12 cellular contexts compared by ENCODE assay signal in the genomic region with DNA sequence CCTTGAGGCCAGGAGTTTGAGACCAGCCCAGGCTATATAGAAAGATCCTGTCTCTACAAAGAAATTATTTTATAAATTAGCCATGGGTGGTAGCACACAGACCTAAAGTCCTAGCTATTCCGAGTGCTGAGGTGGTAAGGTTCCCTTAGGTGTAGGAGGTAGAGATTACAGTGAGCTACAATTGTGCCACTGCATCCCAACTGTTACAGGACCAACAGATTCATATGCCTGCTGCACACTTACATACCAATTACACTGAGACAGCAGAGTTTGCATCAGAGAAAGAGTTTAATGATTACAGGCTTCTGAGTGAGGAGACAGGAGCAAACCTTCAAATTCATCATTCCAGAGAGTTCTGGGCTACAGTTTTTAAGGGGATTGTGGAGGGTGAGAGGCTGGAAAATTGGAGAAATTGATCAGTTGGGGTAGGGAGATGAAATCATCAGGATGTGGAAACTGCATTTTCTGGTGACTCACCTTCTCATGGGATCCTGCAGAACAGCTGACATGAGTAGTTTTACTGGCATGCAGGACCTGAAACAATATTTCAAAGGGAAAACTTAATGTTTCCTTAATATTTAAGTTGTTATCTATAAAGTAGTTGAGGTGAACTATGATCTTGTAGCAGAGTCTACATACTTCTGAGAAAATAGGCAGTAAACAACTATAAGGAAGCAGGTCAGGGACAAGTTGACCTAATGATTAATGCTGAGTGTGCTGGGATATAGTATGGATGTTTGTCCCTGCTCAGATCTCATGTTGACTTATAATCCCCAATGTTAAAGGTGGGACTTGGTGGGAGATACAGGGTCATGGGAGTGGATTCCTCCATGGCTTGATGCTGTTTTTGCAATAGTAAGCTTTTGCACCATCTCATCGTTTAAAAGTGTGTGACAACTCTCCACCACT. TPM values are rescaled to one million over a fixed set of nuclear protein-coding genes. Genes with fewer than 3 reads are reported as not detected.
DNase-seq lines count a peak whose midpoint lies in the region; ATAC-seq, FAIRE-seq and TF ChIP-seq lines count a peak whose summit lies in the region.
"Had no signal": no experiment of that assay in that cellular context is flagged by ENCODE, and none has a peak within 500 bp of the region (broad histone marks: within the 10 kb centered on the region; RNA-seq: fewer than 3 reads in every experiment).

No MANE protein-coding gene starts in this region.

- DNase-seq in CD1c-positive myeloid dendritic cell (ENCODE audit: extremely low spot score), result peak; percentile 11
- DNase-seq in HT-29 (ENCODE audit: low spot score), result peak; percentile 65
- DNase-seq in astrocyte of the spinal cord (ENCODE audit: low read depth, low spot score), result peak; percentile 81
- no peak for DNase-seq in hepatocyte (ENCODE audit: low spot score)
- no peak for DNase-seq in kidney
- DNase-seq in NCI-H2029 (lab: John Stamatoyannopoulos, UW), result no peak
- DNase-seq in aorta, result no peak
- no peak for DNase-seq in type B pancreatic cell (ENCODE audit: extremely low spot score, unreplicated experiment)
- DNase-seq: activated T-cell treated with anti-CD3 and anti-CD28 coated beads, Interleukin-2, amount 50 U/mL, for 72 hours; NCI-H1436; NK-92 treated with Interleukin-12 subunit alpha and Interleukin-12 subunit beta, amount 100 ng/mL, for 24 hours; transverse colon had no signal

- no peak overlapping the region for H3K9ac ChIP-seq in kidney (ENCODE audit: low read length in 2 of 2)

- no peak overlapping the region for H3K27ac Mint-ChIP-seq in type B pancreatic cell
- H3K27ac Mint-ChIP-seq: activated T-cell treated with anti-CD3 and anti-CD28 coated beads, Interleukin-2, amount 50 U/mL, for 72 hours had no signal

- H3K27ac ChIP-seq in hepatocyte, result peak overlapping the region; percentile 69
- H3K27ac ChIP-seq in kidney (ENCODE audit: low read depth in 2 of 2, low read length in 2 of 2), result no peak overlapping the region
- no peak overlapping the region for H3K27ac ChIP-seq in aorta (ENCODE audit: low read depth in 1 of 2, low read length in 2 of 2)
- H3K27ac ChIP-seq: transverse colon had no signal

- H3K9me3 Mint-ChIP-seq in type B pancreatic cell, result no peaks in the 10 kb centered on the region

- no peak overlapping the region for H3K4me2 ChIP-seq in hepatocyte

- TF ChIP-seq CTCF in astrocyte of the spinal cord (IDR thresholded peaks at IDR 0.05; ENCODE audit: low read depth, low read length) (no peak), hepatocyte (IDR thresholded peaks at IDR 0.05; ENCODE audit: poor library complexity) (no peak), kidney (IDR thresholded peaks at IDR 0.05; ENCODE audit: borderline replicate concordance, extremely low read depth, insufficient read depth) (no peak), type B pancreatic cell (conservative IDR thresholded peaks at IDR 0.05) (no peak)

- H3K27me3 ChIP-seq in hepatocyte (no peaks in the 10 kb centered on the region), aorta (ENCODE audit: control insufficient read depth in 1 of 2, insufficient read depth in 2 of 2, low read length in 1 of 2) (no peaks in the 10 kb centered on the region)

- no peak for FAIRE-seq in kidney (lab: Jason Lieb, UNC)

- WGBS in hepatocyte (ENCODE audit: low lambda C conversion rate, missing lambda C conversion rate), result 78% methylated on average over 2 of the region's 2 CpGs
- 64 to 87% methylated on average over 2 of the region's 2 CpGs for WGBS in aorta, 2 donors

- H3K27me3 Mint-ChIP-seq in type B pancreatic cell, result peaks cover 47% of the 10 kb centered on the region

- H2AFZ ChIP-seq in hepatocyte, result no peak overlapping the region

- no peaks in the 10 kb centered on the region for H3K36me3 Mint-ChIP-seq in type B pancreatic cell

- no peaks in the 10 kb centered on the region for H3K79me2 ChIP-seq in hepatocyte

- H3K4me1 ChIP-seq in hepatocyte (ENCODE audit: insufficient read depth) (no peaks in the 10 kb centered on the region), kidney (ENCODE audit: control insufficient read depth in 1 of 2, insufficient read depth in 1 of 2, low read depth in 1 of 2, low read length in 2 of 2) (no peaks in the 10 kb centered on the region), aorta (ENCODE audit: control insufficient read depth in 1 of 2, insufficient read depth in 2 of 2, low read length in 2 of 2) (no peaks in the 10 kb centered on the region)
- H3K4me1 ChIP-seq: transverse colon had no signal

- H3K9me2 ChIP-seq in hepatocyte (replicated peaks; ENCODE audit: insufficient read depth), result no peaks in the 10 kb centered on the region

- no peaks in the 10 kb centered on the region for H3K36me3 ChIP-seq in hepatocyte (replicated peaks; ENCODE audit: insufficient read depth, low read depth)
- no peaks in the 10 kb centered on the region for H3K36me3 ChIP-seq in kidney (ENCODE audit: control insufficient read depth in 1 of 2, insufficient read depth in 2 of 2, low read length in 2 of 2)
- no peaks in the 10 kb centered on the region for H3K36me3 ChIP-seq in aorta (ENCODE audit: control insufficient read depth in 1 of 2, insufficient read depth in 2 of 2, low read length in 1 of 2)
- H3K36me3 ChIP-seq: transverse colon had no signal

- in situ Hi-C loops in astrocyte of the spinal cord (cut with HindIII; ENCODE audit: low sequenced_read_pairs), result no loop called here

- no peaks in the 10 kb centered on the region for H3K4me1 Mint-ChIP-seq in type B pancreatic cell (ENCODE audit: unreplicated experiment)

- no peak overlapping the region for H3K4me3 Mint-ChIP-seq in type B pancreatic cell
- H3K4me3 Mint-ChIP-seq: activated T-cell treated with anti-CD3 and anti-CD28 coated beads, Interleukin-2, amount 50 U/mL, for 72 hours had no signal

- no peak for ATAC-seq in aorta (ENCODE audit: low FRiP score)
- ATAC-seq: activated T-cell treated with anti-CD3 and anti-CD28 coated beads, Interleukin-2, amount 50 U/mL, for 72 hours had no signal

- H3K9me3 ChIP-seq in hepatocyte (ENCODE audit: low read depth) (peaks cover 5% of the 10 kb centered on the region), kidney (ENCODE audit: control insufficient read depth in 1 of 2, low read length in 2 of 2) (peaks cover 3 to 5% of the 10 kb centered on the region in 2 donors), aorta (ENCODE audit: control insufficient read depth, low read length) (peaks cover 3% of the 10 kb centered on the region)
- H3K9me3 ChIP-seq: transverse colon had no signal

- no peaks in the 10 kb centered on the region for H4K20me1 ChIP-seq in hepatocyte (ENCODE audit: insufficient read depth, poor library complexity, severe bottlenecking)

- H3K4me3 ChIP-seq in astrocyte of the spinal cord (ENCODE audit: low read depth, low read length), result no peak overlapping the region
- H3K4me3 ChIP-seq in hepatocyte, result no peak overlapping the region
- no peak overlapping the region for H3K4me3 ChIP-seq in kidney (ENCODE audit: low read length in 2 of 2)
- no peak overlapping the region for H3K4me3 ChIP-seq in aorta (ENCODE audit: low read length in 2 of 2)
- H3K4me3 ChIP-seq: transverse colon had no signal

- intact Hi-C loops in kidney (cut with DNase I), result no loop called here
- intact Hi-C loops in aorta (cut with DNase I), result no loop called here

RNA-seq across cellular contexts. Expression of a gene that starts 54.7 kb away (rescaled TPM):
- 21.1 and 22.7 TPM in 2 replicates for total RNA-seq in HT-29 (2014; rRNA removed; shearing (Covaris generic))
- total RNA-seq in hepatocyte (0.93 and 4.4 TPM in 2 replicates), kidney (4.6 TPM), aorta (1 to 10 TPM; 2.7 to 6.4 TPM), type B pancreatic cell (ENCODE audit: low replicate concordance) (0.34 and 0.74 TPM in 2 replicates)
- polyA plus RNA-seq in hepatocyte (3.2 and 4.5 TPM in 2 replicates), kidney (ENCODE audit: insufficient read depth, low read depth, low replicate concordance) (2.0 TPM), aorta (1 to 10 TPM in 1 of 2 donors, under 1 TPM in 1; 0.38 to 3.6 TPM)

Comparison
In these comparisons a context has a peak if more than half of its experiments do, and no peak if none do; other contexts are left out.
1. DNase-seq: peak in CD1c-positive myeloid dendritic cell (single experiment), HT-29 (single experiment) and astrocyte of the spinal cord (single experiment); none in hepatocyte (single experiment), kidney (single experiment), NCI-H2029 (single experiment), aorta (0 of 2) and type B pancreatic cell (single experiment).